Comparison of ENCODE assay signal across 1 cellular context in genomic region chr19:29680937-29681336, GRCh38.
TF ChIP-seq lines count a peak whose summit lies in the region.

No MANE protein-coding gene starts in this region.

TF ChIP-seq in SK-N-SH, 30 proteins besides CTCF, POLR2A, EP300 and RAD21:
- TF ChIP-seq USF1 (IDR thresholded peaks at IDR 0.05; ENCODE audit: borderline replicate concordance, low read depth) (no peak), NFIC (IDR thresholded peaks at IDR 0.05; ENCODE audit: borderline replicate concordance) (no peak), NRF1 (IDR thresholded peaks at IDR 0.05; ENCODE audit: low read depth, low read length) (no peak), RXRA (IDR thresholded peaks at IDR 0.05; ENCODE audit: borderline replicate concordance, low read depth) (no peak), FOXJ3 (CRISPR knock-in tag; IDR thresholded peaks at IDR 0.05) (no peak), SIN3A (IDR thresholded peaks at IDR 0.05; ENCODE audit: borderline replicate concordance, low read depth, low read length) (no peak), FOSL2 (IDR thresholded peaks at IDR 0.05; ENCODE audit: borderline replicate concordance, low read depth) (no peak), CHD2 (IDR thresholded peaks at IDR 0.05; ENCODE audit: low read length, partially characterized antibody) (no peak), MXI1 (IDR thresholded peaks at IDR 0.05; ENCODE audit: low read depth, low read length) (no peak), SMC3 (IDR thresholded peaks at IDR 0.05; ENCODE audit: low read depth, low read length) (no peak), GATA2 (CRISPR knock-in tag; IDR thresholded peaks at IDR 0.05) (no peak), TCF12 (IDR thresholded peaks at IDR 0.05) (no peak), JUND (IDR thresholded peaks at IDR 0.05) (no peak)
- TF ChIP-seq, protein P1, sequence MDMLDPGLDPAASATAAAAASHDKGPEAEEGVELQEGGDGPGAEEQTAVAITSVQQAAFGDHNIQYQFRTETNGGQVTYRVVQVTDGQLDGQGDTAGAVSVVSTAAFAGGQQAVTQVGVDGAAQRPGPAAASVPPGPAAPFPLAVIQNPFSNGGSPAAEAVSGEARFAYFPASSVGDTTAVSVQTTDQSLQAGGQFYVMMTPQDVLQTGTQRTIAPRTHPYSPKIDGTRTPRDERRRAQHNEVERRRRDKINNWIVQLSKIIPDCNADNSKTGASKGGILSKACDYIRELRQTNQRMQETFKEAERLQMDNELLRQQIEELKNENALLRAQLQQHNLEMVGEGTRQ (IDR thresholded peaks at IDR 0.05; ENCODE audit: borderline replicate concordance, low read depth, low read length) = no peak
- TF ChIP-seq, protein P2, sequence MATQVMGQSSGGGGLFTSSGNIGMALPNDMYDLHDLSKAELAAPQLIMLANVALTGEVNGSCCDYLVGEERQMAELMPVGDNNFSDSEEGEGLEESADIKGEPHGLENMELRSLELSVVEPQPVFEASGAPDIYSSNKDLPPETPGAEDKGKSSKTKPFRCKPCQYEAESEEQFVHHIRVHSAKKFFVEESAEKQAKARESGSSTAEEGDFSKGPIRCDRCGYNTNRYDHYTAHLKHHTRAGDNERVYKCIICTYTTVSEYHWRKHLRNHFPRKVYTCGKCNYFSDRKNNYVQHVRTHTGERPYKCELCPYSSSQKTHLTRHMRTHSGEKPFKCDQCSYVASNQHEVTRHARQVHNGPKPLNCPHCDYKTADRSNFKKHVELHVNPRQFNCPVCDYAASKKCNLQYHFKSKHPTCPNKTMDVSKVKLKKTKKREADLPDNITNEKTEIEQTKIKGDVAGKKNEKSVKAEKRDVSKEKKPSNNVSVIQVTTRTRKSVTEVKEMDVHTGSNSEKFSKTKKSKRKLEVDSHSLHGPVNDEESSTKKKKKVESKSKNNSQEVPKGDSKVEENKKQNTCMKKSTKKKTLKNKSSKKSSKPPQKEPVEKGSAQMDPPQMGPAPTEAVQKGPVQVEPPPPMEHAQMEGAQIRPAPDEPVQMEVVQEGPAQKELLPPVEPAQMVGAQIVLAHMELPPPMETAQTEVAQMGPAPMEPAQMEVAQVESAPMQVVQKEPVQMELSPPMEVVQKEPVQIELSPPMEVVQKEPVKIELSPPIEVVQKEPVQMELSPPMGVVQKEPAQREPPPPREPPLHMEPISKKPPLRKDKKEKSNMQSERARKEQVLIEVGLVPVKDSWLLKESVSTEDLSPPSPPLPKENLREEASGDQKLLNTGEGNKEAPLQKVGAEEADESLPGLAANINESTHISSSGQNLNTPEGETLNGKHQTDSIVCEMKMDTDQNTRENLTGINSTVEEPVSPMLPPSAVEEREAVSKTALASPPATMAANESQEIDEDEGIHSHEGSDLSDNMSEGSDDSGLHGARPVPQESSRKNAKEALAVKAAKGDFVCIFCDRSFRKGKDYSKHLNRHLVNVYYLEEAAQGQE (IDR thresholded peaks at IDR 0.05; ENCODE audit: low read depth, low read length) = no peak
- TF ChIP-seq, protein P3, sequence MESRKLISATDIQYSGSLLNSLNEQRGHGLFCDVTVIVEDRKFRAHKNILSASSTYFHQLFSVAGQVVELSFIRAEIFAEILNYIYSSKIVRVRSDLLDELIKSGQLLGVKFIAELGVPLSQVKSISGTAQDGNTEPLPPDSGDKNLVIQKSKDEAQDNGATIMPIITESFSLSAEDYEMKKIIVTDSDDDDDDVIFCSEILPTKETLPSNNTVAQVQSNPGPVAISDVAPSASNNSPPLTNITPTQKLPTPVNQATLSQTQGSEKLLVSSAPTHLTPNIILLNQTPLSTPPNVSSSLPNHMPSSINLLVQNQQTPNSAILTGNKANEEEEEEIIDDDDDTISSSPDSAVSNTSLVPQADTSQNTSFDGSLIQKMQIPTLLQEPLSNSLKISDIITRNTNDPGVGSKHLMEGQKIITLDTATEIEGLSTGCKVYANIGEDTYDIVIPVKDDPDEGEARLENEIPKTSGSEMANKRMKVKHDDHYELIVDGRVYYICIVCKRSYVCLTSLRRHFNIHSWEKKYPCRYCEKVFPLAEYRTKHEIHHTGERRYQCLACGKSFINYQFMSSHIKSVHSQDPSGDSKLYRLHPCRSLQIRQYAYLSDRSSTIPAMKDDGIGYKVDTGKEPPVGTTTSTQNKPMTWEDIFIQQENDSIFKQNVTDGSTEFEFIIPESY (IDR thresholded peaks at IDR 0.05; ENCODE audit: borderline replicate concordance, low read depth) = no peak
